Comparison of ENCODE assay signal across 3 cellular contexts in the genomic region with DNA sequence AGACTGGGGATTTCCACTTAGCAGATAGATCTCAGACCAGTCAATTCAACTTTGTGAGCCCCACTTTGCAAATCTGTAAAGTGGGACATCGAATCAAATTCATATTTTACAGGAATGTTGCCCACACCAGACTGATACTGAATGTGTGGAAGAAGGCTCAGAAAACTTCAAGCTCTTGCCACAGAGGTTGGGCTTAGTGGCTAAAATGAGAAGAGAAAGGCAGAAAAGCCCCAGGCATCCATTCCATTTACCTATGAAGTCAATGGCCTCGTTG.
TF ChIP-seq lines count a peak whose summit lies in the region.

No MANE protein-coding gene starts in this region.

TF ChIP-seq in SK-N-SH, 30 proteins besides CTCF, POLR2A, EP300 and RAD21 (continued from another document):
- no peak for TF ChIP-seq REST (IDR thresholded peaks at IDR 0.05; ENCODE audit: low read depth, low read length)
- TF ChIP-seq, protein P1, sequence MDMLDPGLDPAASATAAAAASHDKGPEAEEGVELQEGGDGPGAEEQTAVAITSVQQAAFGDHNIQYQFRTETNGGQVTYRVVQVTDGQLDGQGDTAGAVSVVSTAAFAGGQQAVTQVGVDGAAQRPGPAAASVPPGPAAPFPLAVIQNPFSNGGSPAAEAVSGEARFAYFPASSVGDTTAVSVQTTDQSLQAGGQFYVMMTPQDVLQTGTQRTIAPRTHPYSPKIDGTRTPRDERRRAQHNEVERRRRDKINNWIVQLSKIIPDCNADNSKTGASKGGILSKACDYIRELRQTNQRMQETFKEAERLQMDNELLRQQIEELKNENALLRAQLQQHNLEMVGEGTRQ (IDR thresholded peaks at IDR 0.05; ENCODE audit: borderline replicate concordance, low read depth, low read length): no peak
- no peak for TF ChIP-seq TEAD4 (IDR thresholded peaks at IDR 0.05; ENCODE audit: borderline replicate concordance, insufficient read depth)
TF ChIP-seq in SK-N-SH: peak in this region for 0.

TF ChIP-seq in SK-N-SH treated with all-trans-retinoic acid at 6 μM for 48 hours, 23 proteins besides CTCF, POLR2A, EP300 and RAD21 (continued from another document):
- TF ChIP-seq, protein P2, sequence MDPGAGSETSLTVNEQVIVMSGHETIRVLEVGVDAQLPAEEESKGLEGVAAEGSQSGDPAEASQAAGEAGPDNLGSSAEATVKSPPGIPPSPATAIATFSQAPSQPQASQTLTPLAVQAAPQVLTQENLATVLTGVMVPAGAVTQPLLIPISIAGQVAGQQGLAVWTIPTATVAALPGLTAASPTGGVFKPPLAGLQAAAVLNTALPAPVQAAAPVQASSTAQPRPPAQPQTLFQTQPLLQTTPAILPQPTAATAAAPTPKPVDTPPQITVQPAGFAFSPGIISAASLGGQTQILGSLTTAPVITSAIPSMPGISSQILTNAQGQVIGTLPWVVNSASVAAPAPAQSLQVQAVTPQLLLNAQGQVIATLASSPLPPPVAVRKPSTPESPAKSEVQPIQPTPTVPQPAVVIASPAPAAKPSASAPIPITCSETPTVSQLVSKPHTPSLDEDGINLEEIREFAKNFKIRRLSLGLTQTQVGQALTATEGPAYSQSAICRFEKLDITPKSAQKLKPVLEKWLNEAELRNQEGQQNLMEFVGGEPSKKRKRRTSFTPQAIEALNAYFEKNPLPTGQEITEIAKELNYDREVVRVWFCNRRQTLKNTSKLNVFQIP (CRISPR knock-in tag; IDR thresholded peaks at IDR 0.05; ENCODE audit: borderline replicate concordance, low read depth): no peak
- no peak for TF ChIP-seq PPARA (CRISPR knock-in tag; IDR thresholded peaks at IDR 0.05; ENCODE audit: borderline replicate concordance)
- TF ChIP-seq CREB5 (CRISPR knock-in tag; IDR thresholded peaks at IDR 0.05; ENCODE audit: low read depth): no peak
- no peak for TF ChIP-seq GLIS3 (CRISPR knock-in tag; IDR thresholded peaks at IDR 0.05)
- no peak for TF ChIP-seq ARNTL (CRISPR knock-in tag; IDR thresholded peaks at IDR 0.05; ENCODE audit: borderline replicate concordance, low read depth)
- no peak for TF ChIP-seq ZNF8 (CRISPR knock-in tag; IDR thresholded peaks at IDR 0.05)
- TF ChIP-seq ZFP3 (CRISPR knock-in tag; IDR thresholded peaks at IDR 0.05): no peak
- TF ChIP-seq, protein P3, sequence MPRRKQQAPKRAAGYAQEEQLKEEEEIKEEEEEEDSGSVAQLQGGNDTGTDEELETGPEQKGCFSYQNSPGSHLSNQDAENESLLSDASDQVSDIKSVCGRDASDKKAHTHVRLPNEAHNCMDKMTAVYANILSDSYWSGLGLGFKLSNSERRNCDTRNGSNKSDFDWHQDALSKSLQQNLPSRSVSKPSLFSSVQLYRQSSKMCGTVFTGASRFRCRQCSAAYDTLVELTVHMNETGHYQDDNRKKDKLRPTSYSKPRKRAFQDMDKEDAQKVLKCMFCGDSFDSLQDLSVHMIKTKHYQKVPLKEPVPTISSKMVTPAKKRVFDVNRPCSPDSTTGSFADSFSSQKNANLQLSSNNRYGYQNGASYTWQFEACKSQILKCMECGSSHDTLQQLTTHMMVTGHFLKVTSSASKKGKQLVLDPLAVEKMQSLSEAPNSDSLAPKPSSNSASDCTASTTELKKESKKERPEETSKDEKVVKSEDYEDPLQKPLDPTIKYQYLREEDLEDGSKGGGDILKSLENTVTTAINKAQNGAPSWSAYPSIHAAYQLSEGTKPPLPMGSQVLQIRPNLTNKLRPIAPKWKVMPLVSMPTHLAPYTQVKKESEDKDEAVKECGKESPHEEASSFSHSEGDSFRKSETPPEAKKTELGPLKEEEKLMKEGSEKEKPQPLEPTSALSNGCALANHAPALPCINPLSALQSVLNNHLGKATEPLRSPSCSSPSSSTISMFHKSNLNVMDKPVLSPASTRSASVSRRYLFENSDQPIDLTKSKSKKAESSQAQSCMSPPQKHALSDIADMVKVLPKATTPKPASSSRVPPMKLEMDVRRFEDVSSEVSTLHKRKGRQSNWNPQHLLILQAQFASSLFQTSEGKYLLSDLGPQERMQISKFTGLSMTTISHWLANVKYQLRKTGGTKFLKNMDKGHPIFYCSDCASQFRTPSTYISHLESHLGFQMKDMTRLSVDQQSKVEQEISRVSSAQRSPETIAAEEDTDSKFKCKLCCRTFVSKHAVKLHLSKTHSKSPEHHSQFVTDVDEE (CRISPR knock-in tag; IDR thresholded peaks at IDR 0.05): no peak
- no peak for TF ChIP-seq TCF4 (CRISPR knock-in tag; IDR thresholded peaks at IDR 0.05; ENCODE audit: borderline replicate concordance)
- no peak for TF ChIP-seq TOX (CRISPR knock-in tag; IDR thresholded peaks at IDR 0.05; ENCODE audit: borderline replicate concordance)
- no peak for TF ChIP-seq ZNF565 (CRISPR knock-in tag; conservative IDR thresholded peaks at IDR 0.05; ENCODE audit: low read depth)
TF ChIP-seq in SK-N-SH treated with all-trans-retinoic acid at 6 μM for 48 hours: peak in this region for 0.

TF ChIP-seq in liver, 16 proteins besides CTCF, POLR2A, EP300 and RAD21 (continued from another document):
- TF ChIP-seq MAX (IDR thresholded peaks at IDR 0.05) (no peak), FOXA2 (IDR thresholded peaks at IDR 0.05) (no peak), HNF4G (IDR thresholded peaks at IDR 0.05) (peak; percentile 13)
- TF ChIP-seq, protein P4, sequence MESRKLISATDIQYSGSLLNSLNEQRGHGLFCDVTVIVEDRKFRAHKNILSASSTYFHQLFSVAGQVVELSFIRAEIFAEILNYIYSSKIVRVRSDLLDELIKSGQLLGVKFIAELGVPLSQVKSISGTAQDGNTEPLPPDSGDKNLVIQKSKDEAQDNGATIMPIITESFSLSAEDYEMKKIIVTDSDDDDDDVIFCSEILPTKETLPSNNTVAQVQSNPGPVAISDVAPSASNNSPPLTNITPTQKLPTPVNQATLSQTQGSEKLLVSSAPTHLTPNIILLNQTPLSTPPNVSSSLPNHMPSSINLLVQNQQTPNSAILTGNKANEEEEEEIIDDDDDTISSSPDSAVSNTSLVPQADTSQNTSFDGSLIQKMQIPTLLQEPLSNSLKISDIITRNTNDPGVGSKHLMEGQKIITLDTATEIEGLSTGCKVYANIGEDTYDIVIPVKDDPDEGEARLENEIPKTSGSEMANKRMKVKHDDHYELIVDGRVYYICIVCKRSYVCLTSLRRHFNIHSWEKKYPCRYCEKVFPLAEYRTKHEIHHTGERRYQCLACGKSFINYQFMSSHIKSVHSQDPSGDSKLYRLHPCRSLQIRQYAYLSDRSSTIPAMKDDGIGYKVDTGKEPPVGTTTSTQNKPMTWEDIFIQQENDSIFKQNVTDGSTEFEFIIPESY (IDR thresholded peaks at IDR 0.05): no peak
